Comparison of ENCODE assay signal across 8 cellular contexts in the genomic region with DNA sequence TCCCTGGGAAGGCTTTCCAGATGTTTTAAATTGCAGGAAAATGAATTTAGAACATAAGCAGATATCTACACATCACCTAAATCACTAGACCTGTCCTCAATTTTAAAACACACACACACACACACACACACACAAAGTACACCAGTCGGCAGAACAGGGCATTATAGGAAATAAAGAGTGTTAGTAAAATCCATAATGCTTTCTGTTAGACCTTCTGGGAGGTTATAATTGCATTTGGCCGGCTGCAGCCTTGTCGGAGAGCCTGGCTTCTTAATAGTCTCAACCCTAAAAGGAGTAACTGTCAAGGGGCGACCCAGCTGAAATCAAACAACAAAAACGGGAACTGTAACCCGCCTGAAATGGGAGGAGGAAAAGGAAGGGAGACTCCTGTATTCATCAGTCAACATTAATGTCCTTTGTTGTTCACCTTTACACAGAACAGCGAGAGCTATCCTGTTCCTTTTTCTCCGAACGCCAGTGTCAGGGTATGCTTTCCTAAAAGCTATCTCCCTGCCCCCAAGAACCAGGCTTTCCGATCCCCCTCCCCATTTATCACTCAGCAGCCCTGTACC. TPM values are rescaled to one million over a fixed set of nuclear protein-coding genes. Genes with fewer than 3 reads are reported as not detected.
DNase-seq lines count a peak whose midpoint lies in the region; ATAC-seq, FAIRE-seq and TF ChIP-seq lines count a peak whose summit lies in the region.

No MANE protein-coding gene starts in this region.

- H3K36me3 ChIP-seq in kidney (ENCODE audit: control insufficient read depth in 1 of 2, insufficient read depth in 2 of 2, low read length in 2 of 2) = no peaks in the 10 kb centered on the region

- DNase-seq in NOMO-1 treated with DMSO at 0.1 percent for 48 hours (lab: John Stamatoyannopoulos, UW; ENCODE audit: unreplicated experiment) (peak; percentile 0), NOMO-1 treated with dmso at 0.1 percent for 144 hours (lab: John Stamatoyannopoulos, UW; ENCODE audit: unreplicated experiment) (no peak), NCI-H748 (lab: John Stamatoyannopoulos, UW; ENCODE audit: unreplicated experiment) (peak; percentile 59), astrocyte of the spinal cord (ENCODE audit: low read depth, low spot score) (peak; percentile 22), kidney (no peak), substantia nigra (lab: John Stamatoyannopoulos, UW) (peak in 6 of 49 donors; percentile 28 to 75 (median 66))
- no peak for DNase-seq in stimulated activated CD4-positive, alpha-beta T cell treated with anti-CD3 and anti-CD28 coated beads, Interleukin-2, amount 100 ng/mL, for 48 hours

- intact Hi-C loops in kidney (cut with DNase I) = no loop called here

- TF ChIP-seq CTCF in astrocyte of the spinal cord (IDR thresholded peaks at IDR 0.05; ENCODE audit: low read depth, low read length) (no peak), kidney (IDR thresholded peaks at IDR 0.05; ENCODE audit: borderline replicate concordance, extremely low read depth, insufficient read depth) (no peak)

- H3K4me3 ChIP-seq in astrocyte of the spinal cord (ENCODE audit: low read depth, low read length) (peak overlapping the region; percentile 99), kidney (ENCODE audit: low read length in 2 of 2) (peak overlapping the region; percentile 87 to 93)

- ATAC-seq in HG03469 (IDR thresholded peaks at IDR 0.05; ENCODE audit: unreplicated experiment) = no peak

- H3K4me1 ChIP-seq in kidney (ENCODE audit: control insufficient read depth in 1 of 2, insufficient read depth in 1 of 2, low read depth in 1 of 2, low read length in 2 of 2) = peaks cover 0 to 6% of the 10 kb centered on the region in 2 donors

- in situ Hi-C loops in astrocyte of the spinal cord (cut with HindIII; ENCODE audit: low sequenced_read_pairs) = no loop called here

- FAIRE-seq in kidney (lab: Jason Lieb, UNC) = no peak

- no peaks in the 10 kb centered on the region for H3K9me3 ChIP-seq in kidney (ENCODE audit: control insufficient read depth in 1 of 2, low read length in 2 of 2)

- H3K9ac ChIP-seq in kidney (ENCODE audit: low read length in 2 of 2) = peak overlapping the region; percentile 74 to 88

- peak overlapping the region; percentile 73 to 88 for H3K27ac ChIP-seq in kidney (ENCODE audit: low read depth in 2 of 2, low read length in 2 of 2)
- peak overlapping the region; percentile 95 for H3K27ac ChIP-seq in substantia nigra (ENCODE audit: low read depth, low read length, poor library complexity, severe bottlenecking)

RNA-seq across cellular contexts. Expression of a gene that starts 1.3 kb away (rescaled TPM):
- 38.9 TPM for total RNA-seq in kidney
- polyA plus RNA-seq in kidney (ENCODE audit: insufficient read depth, low read depth, low replicate concordance) = 3.2 TPM

RNA-seq across cellular contexts. Expression of a gene that starts 1.6 kb away (rescaled TPM):
- total RNA-seq in kidney = 25.0 TPM
- polyA plus RNA-seq in kidney (ENCODE audit: insufficient read depth, low read depth, low replicate concordance) = 18.7 TPM

Comparison
In these comparisons a context has a peak if more than half of its experiments do, and no peak if none do; other contexts are left out.
1. DNase-seq: peak in NOMO-1 treated with DMSO at 0.1 percent for 48 hours (single experiment), NCI-H748 (single experiment) and astrocyte of the spinal cord (single experiment); none in NOMO-1 treated with dmso at 0.1 percent for 144 hours (single experiment), kidney (single experiment) and stimulated activated CD4-positive, alpha-beta T cell treated with anti-CD3 and anti-CD28 coated beads, Interleukin-2, amount 100 ng/mL, for 48 hours (0 of 2).